In genomic region chr7:112086496-112087254, GRCh38 we compare ENCODE assay signal across 1 cellular context.
A peak's percentile ranks its signal among the peaks of the same experiment; 100 is the strongest.
TF ChIP-seq lines count a peak whose summit lies in the region.

No MANE protein-coding gene starts in this region.

TF ChIP-seq in HepG2, 621 proteins besides CTCF, POLR2A, EP300 and RAD21 (continued from another document):
- TF ChIP-seq ZBTB44 (CRISPR knock-in tag; IDR thresholded peaks at IDR 0.05): no peak
- TF ChIP-seq ZNF12 (CRISPR knock-in tag; IDR thresholded peaks at IDR 0.05): peak; percentile 80; the same call in 1 of the 2 replicates
- TF ChIP-seq RELA (CRISPR knock-in tag; IDR thresholded peaks at IDR 0.05): no peak
- peak; percentile 65; the same call in 1 of the 2 replicates for TF ChIP-seq PPARG (CRISPR knock-in tag; conservative IDR thresholded peaks at IDR 0.05)
- no peak for TF ChIP-seq TERF1 (CRISPR knock-in tag; IDR thresholded peaks at IDR 0.05)
- TF ChIP-seq MXD3 (CRISPR knock-in tag; IDR thresholded peaks at IDR 0.05): no peak
- no peak for TF ChIP-seq RFX3 (CRISPR knock-in tag; IDR thresholded peaks at IDR 0.05)
- TF ChIP-seq JDP2 (CRISPR knock-in tag; IDR thresholded peaks at IDR 0.05; ENCODE audit: borderline replicate concordance): no peak
- TF ChIP-seq ZC3H13 (CRISPR knock-in tag; IDR thresholded peaks at IDR 0.05): no peak
- TF ChIP-seq ZNF232 (CRISPR knock-in tag; IDR thresholded peaks at IDR 0.05; ENCODE audit: borderline replicate concordance): peak; percentile 100
- no peak for TF ChIP-seq KLF13 (CRISPR knock-in tag; IDR thresholded peaks at IDR 0.05)
- TF ChIP-seq ZBTB7B (CRISPR knock-in tag; IDR thresholded peaks at IDR 0.05): no peak
- TF ChIP-seq MTF1 (CRISPR knock-in tag; IDR thresholded peaks at IDR 0.05): no peak
- no peak for TF ChIP-seq PITX1 (CRISPR knock-in tag; IDR thresholded peaks at IDR 0.05)
- no peak for TF ChIP-seq ZNF496 (CRISPR knock-in tag; IDR thresholded peaks at IDR 0.05; ENCODE audit: insufficient replicate concordance)
- no peak for TF ChIP-seq ZNF513 (CRISPR knock-in tag; conservative IDR thresholded peaks at IDR 0.05)
- TF ChIP-seq GATAD2A (CRISPR knock-in tag; IDR thresholded peaks at IDR 0.05): peak; percentile 89
- no peak for TF ChIP-seq REXO4 (CRISPR knock-in tag; IDR thresholded peaks at IDR 0.05; ENCODE audit: borderline replicate concordance)
